In genomic region chr1:197787623-197788536, GRCh38 we compare ENCODE assay signal across 20 cellular contexts.
"Had no signal": no experiment of that assay in that cellular context is flagged by ENCODE, and none has a peak within 500 bp of the region (broad histone marks: within the 10 kb centered on the region; RNA-seq: fewer than 3 reads in every experiment).

No MANE protein-coding gene starts in this region.

- H3K4me3 ChIP-seq: body of pancreas, dorsolateral prefrontal cortex, left lung, pancreas, suprapubic skin, transverse colon had no signal

- H3K9me3 Mint-ChIP-seq: activated naive CD8-positive, alpha-beta T cell treated with anti-CD3 and anti-CD28 coated beads, Interleukin-2, amount 10 ng/mL, durations not matched to agents 7 days and 5 days; activated T-helper 2 cell treated with anti-CD3 and anti-CD28 coated beads, Interferon-gamma antibody, Interleukin-2, Interleukin-4, amounts not matched to agents 10 μg/mL and 5 μg/mL and 100 μg/mL, durations not matched to agents 14 hours and 24 hours and 36 hours; endodermal cell had no signal

- H3K9me3 ChIP-seq: body of pancreas, neutrophil, pancreas, suprapubic skin, transverse colon had no signal

- DNase-seq: activated CD4-positive, alpha-beta T cell treated with anti-CD3 and anti-CD28 coated beads for 36 hours; activated CD4-positive, alpha-beta T cell treated with anti-CD3 and anti-CD28 coated beads, Interleukin-2, amount 50 U/mL, for 48 hours; activated naive CD4-positive, alpha-beta T cell treated with Interleukin-2 at 50 U/mL for 16 hours; activated naive CD8-positive, alpha-beta T cell treated with anti-CD3 and anti-CD28 coated beads, Interleukin-2, amount 10 ng/mL, durations not matched to agents 7 days and 5 days; activated T-cell treated with anti-CD3 and anti-CD28 coated beads, Interleukin-2, amount 50 U/mL, for 1 hour; amygdala; body of pancreas; caudate nucleus; dorsolateral prefrontal cortex; endodermal cell; hypothalamus; stimulated activated naive CD4-positive, alpha-beta T cell treated with Interleukin-2 at 50 U/mL for 16 hours; T-helper 17 cell; transverse colon had no signal

- H3K27me3 Mint-ChIP-seq: activated CD4-positive, alpha-beta T cell treated with anti-CD3 and anti-CD28 coated beads for 36 hours; activated naive CD8-positive, alpha-beta T cell treated with anti-CD3 and anti-CD28 coated beads, Interleukin-2, amount 10 ng/mL, durations not matched to agents 7 days and 5 days; T-helper 17 cell had no signal

- H3K4me3 Mint-ChIP-seq: activated CD4-positive, alpha-beta T cell treated with anti-CD3 and anti-CD28 coated beads for 36 hours; activated naive CD8-positive, alpha-beta T cell treated with anti-CD3 and anti-CD28 coated beads, Interleukin-2, amount 10 ng/mL, durations not matched to agents 7 days and 5 days; endodermal cell; T-helper 17 cell had no signal

- FAIRE-seq: frontal cortex, pancreas had no signal

- H3K4me1 Mint-ChIP-seq: activated CD4-positive, alpha-beta T cell treated with anti-CD3 and anti-CD28 coated beads for 36 hours; activated naive CD8-positive, alpha-beta T cell treated with anti-CD3 and anti-CD28 coated beads, Interleukin-2, amount 10 ng/mL, durations not matched to agents 7 days and 5 days; T-helper 17 cell had no signal

- H3K36me3 Mint-ChIP-seq: activated naive CD8-positive, alpha-beta T cell treated with anti-CD3 and anti-CD28 coated beads, Interleukin-2, amount 10 ng/mL, durations not matched to agents 7 days and 5 days had no signal

- H3K36me3 ChIP-seq: left lung, neutrophil, pancreas, suprapubic skin, transverse colon had no signal

- H3K27me3 ChIP-seq: body of pancreas, dorsolateral prefrontal cortex, left lung, neutrophil, pancreas, suprapubic skin, transverse colon had no signal

- H3K27ac ChIP-seq: body of pancreas, dorsolateral prefrontal cortex, left lung, neutrophil, pancreas, suprapubic skin, transverse colon had no signal

- ATAC-seq: activated CD4-positive, alpha-beta T cell treated with anti-CD3 and anti-CD28 coated beads for 36 hours; body of pancreas; left lung; pancreas; T-helper 17 cell had no signal

- H3K27ac Mint-ChIP-seq: activated CD4-positive, alpha-beta T cell treated with anti-CD3 and anti-CD28 coated beads for 36 hours; activated naive CD8-positive, alpha-beta T cell treated with anti-CD3 and anti-CD28 coated beads, Interleukin-2, amount 10 ng/mL, durations not matched to agents 7 days and 5 days; activated T-helper 2 cell treated with anti-CD3 and anti-CD28 coated beads, Interferon-gamma antibody, Interleukin-2, Interleukin-4, amounts not matched to agents 10 μg/mL and 5 μg/mL and 100 μg/mL, durations not matched to agents 14 hours and 24 hours and 36 hours; endodermal cell; T-helper 17 cell had no signal

- H3K4me1 ChIP-seq: left lung had no signal
